In genomic region chr13:94201022-94201421, GRCh38 we compare ENCODE assay signal across 33 cellular contexts.
"Had no signal": no experiment of that assay in that cellular context is flagged by ENCODE, and none has a peak within 500 bp of the region (broad histone marks: within the 10 kb centered on the region; RNA-seq: fewer than 3 reads in every experiment).

No MANE protein-coding gene starts in this region.

- H3K4me1 ChIP-seq: adrenal gland, body of pancreas, colonic mucosa had no signal

- H3K27ac Mint-ChIP-seq: activated B cell treated with CpG ODN at 0.5 μM for 24 hours; activated CD8-positive, alpha-beta T cell treated with anti-CD3 and anti-CD28 coated beads for 36 hours; activated naive CD4-positive, alpha-beta T cell treated with anti-CD3 and anti-CD28 coated beads for 36 hours; activated naive CD4-positive, alpha-beta T cell treated with anti-CD3 and anti-CD28 coated beads, Interleukin-2, amount 50 U/mL, for 24 hours; activated naive CD8-positive, alpha-beta T cell treated with anti-CD3 and anti-CD28 coated beads for 36 hours; activated naive CD8-positive, alpha-beta T cell treated with anti-CD3 and anti-CD28 coated beads, Interleukin-2, amount 50 U/mL, for 24 hours; activated T-helper 1 cell treated with anti-CD3 and anti-CD28 coated beads, Interleukin-12 subunit alpha, Interleukin-12 subunit beta, Interleukin-2, Interleukin-4 antibody, amounts not matched to agents 30 ng/mL and 10 ng/mL and 1 ng/mL, durations not matched to agents 14 hours and 24 hours and 36 hours; activated T-helper 2 cell treated with anti-CD3 and anti-CD28 coated beads, Interferon-gamma antibody, Interleukin-2, Interleukin-4, amounts not matched to agents 10 μg/mL and 5 μg/mL and 100 μg/mL, durations not matched to agents 14 hours and 24 hours and 36 hours; endodermal cell; T-helper 17 cell; T-helper 2 cell treated with Interferon-gamma antibody and Interleukin-4, amounts not matched to agents 5 μg/mL and 100 μg/mL, for 36 hours had no signal

- H3K27me3 Mint-ChIP-seq: activated naive CD4-positive, alpha-beta T cell treated with anti-CD3 and anti-CD28 coated beads, Interleukin-2, amount 50 U/mL, for 24 hours; activated naive CD8-positive, alpha-beta T cell treated with anti-CD3 and anti-CD28 coated beads for 36 hours; activated naive CD8-positive, alpha-beta T cell treated with anti-CD3 and anti-CD28 coated beads, Interleukin-2, amount 50 U/mL, for 24 hours had no signal

- DNase-seq: activated B cell treated with CpG ODN at 0.5 μM for 24 hours; activated CD4-positive, alpha-beta T cell treated with anti-CD3 and anti-CD28 coated beads for 48 hours; activated CD4-positive, alpha-beta T cell treated with anti-CD3 and anti-CD28 coated beads, Interleukin-2, amount 50 U/mL, for 1 hour; activated CD4-positive, alpha-beta T cell treated with anti-CD3 and anti-CD28 coated beads, Interleukin-2, amount 50 U/mL, for 48 hours; activated CD8-positive, alpha-beta memory T cell treated with anti-CD3 and anti-CD28 coated beads for 24 hours; activated CD8-positive, alpha-beta T cell treated with anti-CD3 and anti-CD28 coated beads for 36 hours; activated effector memory CD4-positive, alpha-beta T cell treated with anti-CD3 and anti-CD28 coated beads, Interleukin-2, amount 50 U/mL, for 16 hours; activated naive CD4-positive, alpha-beta T cell treated with anti-CD3 and anti-CD28 coated beads for 36 hours; activated naive CD8-positive, alpha-beta T cell treated with anti-CD3 and anti-CD28 coated beads for 36 hours; activated naive CD8-positive, alpha-beta T cell treated with anti-CD3 and anti-CD28 coated beads, Interleukin-2, amount 50 U/mL, for 24 hours; activated T-cell treated with anti-CD3 and anti-CD28 coated beads, Interleukin-2, amount 50 U/mL, for 1 hour; activated T-cell treated with anti-CD3 and anti-CD28 coated beads, Interleukin-2, amount 50 U/mL, for 48 hours; adrenal gland; amygdala; aorta; body of pancreas; caudate nucleus; colonic mucosa; dorsolateral prefrontal cortex; effector memory CD4-positive, alpha-beta T cell; endodermal cell; foreskin fibroblast; head of caudate nucleus; T-helper 17 cell; T1000; WERI-Rb-1 had no signal

- H3K36me3 Mint-ChIP-seq: activated naive CD4-positive, alpha-beta T cell treated with anti-CD3 and anti-CD28 coated beads, Interleukin-2, amount 50 U/mL, for 24 hours; activated naive CD8-positive, alpha-beta T cell treated with anti-CD3 and anti-CD28 coated beads for 36 hours had no signal

- H3K27me3 ChIP-seq: adrenal gland, body of pancreas, colonic mucosa, dorsolateral prefrontal cortex had no signal

- H3K9me3 ChIP-seq: adrenal gland, body of pancreas, colonic mucosa had no signal

- H3K4me3 ChIP-seq: adrenal gland, body of pancreas, colonic mucosa, dorsolateral prefrontal cortex had no signal

- H3K27ac ChIP-seq: adrenal gland, body of pancreas, colonic mucosa, dorsolateral prefrontal cortex, WERI-Rb-1 had no signal

- H3K4me3 Mint-ChIP-seq: activated B cell treated with CpG ODN at 0.5 μM for 24 hours; activated CD8-positive, alpha-beta T cell treated with anti-CD3 and anti-CD28 coated beads for 36 hours; activated naive CD4-positive, alpha-beta T cell treated with anti-CD3 and anti-CD28 coated beads for 36 hours; activated naive CD4-positive, alpha-beta T cell treated with anti-CD3 and anti-CD28 coated beads, Interleukin-2, amount 50 U/mL, for 24 hours; activated naive CD8-positive, alpha-beta T cell treated with anti-CD3 and anti-CD28 coated beads for 36 hours; activated naive CD8-positive, alpha-beta T cell treated with anti-CD3 and anti-CD28 coated beads, Interleukin-2, amount 50 U/mL, for 24 hours; activated T-helper 1 cell treated with anti-CD3 and anti-CD28 coated beads, Interleukin-12 subunit alpha, Interleukin-12 subunit beta, Interleukin-2, Interleukin-4 antibody, amounts not matched to agents 30 ng/mL and 10 ng/mL and 1 ng/mL, durations not matched to agents 14 hours and 24 hours and 36 hours; endodermal cell; T-helper 17 cell; T-helper 2 cell treated with Interferon-gamma antibody and Interleukin-4, amounts not matched to agents 5 μg/mL and 100 μg/mL, for 36 hours had no signal

- FAIRE-seq: frontal cortex had no signal

- H3K9me3 Mint-ChIP-seq: activated B cell treated with CpG ODN at 0.5 μM for 24 hours; activated CD8-positive, alpha-beta T cell treated with anti-CD3 and anti-CD28 coated beads for 36 hours; activated naive CD4-positive, alpha-beta T cell treated with anti-CD3 and anti-CD28 coated beads, Interleukin-2, amount 50 U/mL, for 24 hours; activated naive CD8-positive, alpha-beta T cell treated with anti-CD3 and anti-CD28 coated beads for 36 hours; activated naive CD8-positive, alpha-beta T cell treated with anti-CD3 and anti-CD28 coated beads, Interleukin-2, amount 50 U/mL, for 24 hours; activated T-helper 1 cell treated with anti-CD3 and anti-CD28 coated beads, Interleukin-12 subunit alpha, Interleukin-12 subunit beta, Interleukin-2, Interleukin-4 antibody, amounts not matched to agents 30 ng/mL and 10 ng/mL and 1 ng/mL, durations not matched to agents 14 hours and 24 hours and 36 hours; activated T-helper 2 cell treated with anti-CD3 and anti-CD28 coated beads, Interferon-gamma antibody, Interleukin-2, Interleukin-4, amounts not matched to agents 10 μg/mL and 5 μg/mL and 100 μg/mL, durations not matched to agents 14 hours and 24 hours and 36 hours; endodermal cell; T-helper 2 cell treated with Interferon-gamma antibody and Interleukin-4, amounts not matched to agents 5 μg/mL and 100 μg/mL, for 36 hours had no signal

- H3K4me1 Mint-ChIP-seq: activated B cell treated with CpG ODN at 0.5 μM for 24 hours; activated naive CD4-positive, alpha-beta T cell treated with anti-CD3 and anti-CD28 coated beads, Interleukin-2, amount 50 U/mL, for 24 hours; activated naive CD8-positive, alpha-beta T cell treated with anti-CD3 and anti-CD28 coated beads for 36 hours; T-helper 17 cell had no signal

- H3K36me3 ChIP-seq: adrenal gland, colonic mucosa, WERI-Rb-1 had no signal

- ATAC-seq: activated CD4-positive, CD25-positive, alpha-beta regulatory T cell treated with anti-CD3 and anti-CD28 coated beads, Interleukin-2, amount 50 U/mL, for 24 hours; activated CD8-positive, alpha-beta T cell treated with anti-CD3 and anti-CD28 coated beads for 36 hours; activated naive CD8-positive, alpha-beta T cell treated with anti-CD3 and anti-CD28 coated beads, Interleukin-2, amount 50 U/mL, for 24 hours; body of pancreas; esophagus mucosa; T-helper 17 cell had no signal
